In the genomic region with DNA sequence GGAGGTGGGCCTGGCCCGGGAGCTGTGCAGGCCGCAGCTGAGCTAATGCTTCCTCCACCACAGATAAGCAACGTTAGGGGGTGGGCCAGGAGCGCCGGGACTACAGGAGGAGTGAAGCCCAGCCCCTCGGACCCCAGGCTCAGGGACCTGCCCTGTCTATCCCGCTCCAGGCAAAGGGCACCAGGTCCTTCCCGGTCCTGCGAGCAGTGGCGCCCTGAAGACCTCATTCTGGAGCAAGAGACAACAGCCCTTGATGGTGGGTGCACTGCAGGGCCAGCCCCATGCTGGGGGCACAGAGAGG, we compare ENCODE assay signal across 33 cellular contexts. TPM values are rescaled to one million over a fixed set of nuclear protein-coding genes. Genes with fewer than 3 reads are reported as not detected.
"Had no signal": no experiment of that assay in that cellular context is flagged by ENCODE, and none has a peak within 500 bp of the region (broad histone marks: within the 10 kb centered on the region; RNA-seq: fewer than 3 reads in every experiment).

No MANE protein-coding gene starts in this region.

- H3K9me3 ChIP-seq: adrenal gland, ascending aorta had no signal

- H3K4me3 ChIP-seq: adrenal gland, ascending aorta, cardiac muscle cell had no signal

- H3K4me1 ChIP-seq: adrenal gland, ascending aorta had no signal

- DNase-seq: activated B cell treated with CpG ODN at 0.5 μM for 24 hours; activated CD4-positive, alpha-beta memory T cell treated with anti-CD3 and anti-CD28 coated beads for 36 hours; activated CD4-positive, alpha-beta T cell treated with anti-CD3 and anti-CD28 coated beads for 4 hours; activated CD4-positive, alpha-beta T cell treated with anti-CD3 and anti-CD28 coated beads, Interleukin-2, amount 10 ng/mL, durations not matched to agents 24 days and 14 days; activated CD4-positive, alpha-beta T cell treated with anti-CD3 and anti-CD28 coated beads, Interleukin-2, amount 50 U/mL, for 1 hour; activated CD4-positive, alpha-beta T cell treated with anti-CD3 and anti-CD28 coated beads, Interleukin-2, amount 50 U/mL, for 4 hours; activated CD4-positive, CD25-positive, alpha-beta regulatory T cell treated with anti-CD3 and anti-CD28 coated beads, Interleukin-2, amount 50 U/mL, for 72 hours; activated CD8-positive, alpha-beta memory T cell treated with anti-CD3 and anti-CD28 coated beads, Interleukin-2, amount 50 U/mL, for 4 hours; activated CD8-positive, alpha-beta T cell treated with anti-CD3 and anti-CD28 coated beads for 36 hours; activated effector memory CD4-positive, alpha-beta T cell treated with anti-CD3 and anti-CD28 coated beads, Interleukin-2, amount 50 U/mL, for 16 hours; activated gamma-delta T cell treated with Interleukin-2 at 50 U/mL for 16 hours; activated naive CD4-positive, alpha-beta T cell; activated naive CD4-positive, alpha-beta T cell treated with anti-CD3 and anti-CD28 coated beads for 36 hours; activated naive CD4-positive, alpha-beta T cell treated with anti-CD3 and anti-CD28 coated beads, Interleukin-2, amount 50 U/mL, for 16 hours; activated naive CD8-positive, alpha-beta T cell treated with anti-CD3 and anti-CD28 coated beads for 36 hours; activated T-cell treated with anti-CD3 and anti-CD28 coated beads for 4 hours; activated T-cell treated with anti-CD3 and anti-CD28 coated beads, Interleukin-2, amount 50 U/mL, for 1 hour; activated T-cell treated with anti-CD3 and anti-CD28 coated beads, Interleukin-2, amount 50 U/mL, for 4 hours; activated T-cell treated with anti-CD3 and anti-CD28 coated beads, Interleukin-2, amount 50 U/mL, for 72 hours; adrenal gland; amniotic stem cell; central memory CD4-positive, alpha-beta T cell; T-helper 1 cell; T-helper 2 cell; T-helper 9 cell had no signal

- H3K27ac ChIP-seq: adrenal gland, ascending aorta, cardiac muscle cell, VCaP had no signal

- ATAC-seq: activated CD8-positive, alpha-beta T cell treated with anti-CD3 and anti-CD28 coated beads for 36 hours; activated naive CD4-positive, alpha-beta T cell treated with anti-CD3 and anti-CD28 coated beads, Interleukin-2, amount 50 U/mL, for 72 hours; activated T-cell treated with anti-CD3 and anti-CD28 coated beads, Interleukin-2, amount 50 U/mL, for 4 hours; activated T-cell treated with anti-CD3 and anti-CD28 coated beads, Interleukin-2, amount 50 U/mL, for 72 hours; activated T-helper 17 cell treated with anti-CD3 and anti-CD28 coated beads, Interleukin-2, amount 50 U/mL, for 72 hours had no signal

- H3K36me3 ChIP-seq: adrenal gland, cardiac muscle cell had no signal

- H3K27me3 ChIP-seq: ascending aorta, cardiac muscle cell had no signal

RNA-seq across cellular contexts. Expression of gene TREX2, which starts 0.7 kb away (rescaled TPM):
- polyA plus RNA-seq: cardiac muscle cell had no signal

RNA-seq across cellular contexts. Expression of gene ZFP92, which starts 35.3 kb away (rescaled TPM):
- polyA plus RNA-seq: cardiac muscle cell had no signal

RNA-seq across cellular contexts. Expression of gene PNMA6E, which starts 45.4 kb away (rescaled TPM):
- total RNA-seq: activated B cell treated with CpG ODN at 0.5 μM for 24 hours; activated CD4-positive, alpha-beta memory T cell treated with anti-CD3 and anti-CD28 coated beads for 36 hours; activated CD4-positive, alpha-beta T cell treated with anti-CD3 and anti-CD28 coated beads, Interleukin-2, amount 10 ng/mL, durations not matched to agents 24 days and 14 days; activated CD8-positive, alpha-beta memory T cell treated with anti-CD3 and anti-CD28 coated beads for 36 hours; activated CD8-positive, alpha-beta T cell treated with anti-CD3 and anti-CD28 coated beads for 36 hours; activated naive CD4-positive, alpha-beta T cell treated with anti-CD3 and anti-CD28 coated beads for 36 hours; activated naive CD4-positive, alpha-beta T cell treated with anti-CD3 and anti-CD28 coated beads, Interleukin-2, amount 50 U/mL, for 72 hours; activated naive CD8-positive, alpha-beta T cell treated with anti-CD3 and anti-CD28 coated beads for 36 hours; activated T-cell treated with anti-CD3 and anti-CD28 coated beads, Interleukin-2, amount 50 U/mL, for 4 hours; activated T-cell treated with anti-CD3 and anti-CD28 coated beads, Interleukin-2, amount 50 U/mL, for 72 hours; activated T-helper 1 cell treated with anti-CD3 and anti-CD28 coated beads, Interleukin-12 subunit alpha, Interleukin-12 subunit beta, Interleukin-2, Interleukin-4 antibody, amounts not matched to agents 30 ng/mL and 10 ng/mL and 1 ng/mL, durations not matched to agents 14 hours and 24 hours and 36 hours; activated T-helper 17 cell treated with anti-CD3 and anti-CD28 coated beads, Interleukin-2, amount 50 U/mL, for 72 hours; ascending aorta; bronchial epithelial cell had no signal
- polyA plus RNA-seq: cardiac muscle cell had no signal

RNA-seq across cellular contexts. Expression of gene BGN, which starts 48.2 kb away (rescaled TPM):
- total RNA-seq: activated B cell treated with CpG ODN at 0.5 μM for 24 hours; activated CD4-positive, alpha-beta memory T cell treated with anti-CD3 and anti-CD28 coated beads for 36 hours; activated CD4-positive, alpha-beta T cell treated with anti-CD3 and anti-CD28 coated beads, Interleukin-2, amount 10 ng/mL, durations not matched to agents 24 days and 14 days; activated CD8-positive, alpha-beta memory T cell treated with anti-CD3 and anti-CD28 coated beads for 36 hours; activated CD8-positive, alpha-beta T cell treated with anti-CD3 and anti-CD28 coated beads for 36 hours; activated naive CD4-positive, alpha-beta T cell treated with anti-CD3 and anti-CD28 coated beads for 36 hours; activated naive CD4-positive, alpha-beta T cell treated with anti-CD3 and anti-CD28 coated beads, Interleukin-2, amount 50 U/mL, for 72 hours; activated naive CD8-positive, alpha-beta T cell treated with anti-CD3 and anti-CD28 coated beads for 36 hours; activated T-cell treated with anti-CD3 and anti-CD28 coated beads, Interleukin-2, amount 50 U/mL, for 72 hours; activated T-helper 1 cell treated with anti-CD3 and anti-CD28 coated beads, Interleukin-12 subunit alpha, Interleukin-12 subunit beta, Interleukin-2, Interleukin-4 antibody, amounts not matched to agents 30 ng/mL and 10 ng/mL and 1 ng/mL, durations not matched to agents 14 hours and 24 hours and 36 hours; activated T-helper 17 cell treated with anti-CD3 and anti-CD28 coated beads, Interleukin-2, amount 50 U/mL, for 72 hours had no signal
